In genomic region chr5:115627295-115627825, GRCh38 we compare ENCODE assay signal across 17 cellular contexts. TPM values are rescaled to one million over a fixed set of nuclear protein-coding genes. Genes with fewer than 3 reads are reported as not detected.
DNase-seq lines count a peak whose midpoint lies in the region; ATAC-seq and TF ChIP-seq lines count a peak whose summit lies in the region.
"Had no signal": no experiment of that assay in that cellular context is flagged by ENCODE, and none has a peak within 500 bp of the region (broad histone marks: within the 10 kb centered on the region; RNA-seq: fewer than 3 reads in every experiment).

No MANE protein-coding gene starts in this region.

- peak overlapping the region; percentile 16 for H3K4me3 Mint-ChIP-seq in activated naive CD4-positive, alpha-beta T cell treated with anti-CD3 and anti-CD28 coated beads, Interleukin-2, amount 50 U/mL, for 24 hours
- peak overlapping the region; percentile 14 to 48 for H3K4me3 Mint-ChIP-seq in stimulated activated naive CD8-positive, alpha-beta T cell treated with anti-CD3 and anti-CD28 coated beads, Interleukin-15, amount 100 ng/mL, for 72 hours

- ATAC-seq in activated naive CD4-positive, alpha-beta T cell treated with anti-CD3 and anti-CD28 coated beads, Interleukin-2, amount 50 U/mL, for 72 hours = no peak
- ATAC-seq in stimulated activated naive CD8-positive, alpha-beta T cell treated with anti-CD3 and anti-CD28 coated beads, Interleukin-15, amount 100 ng/mL, for 72 hours = no peak
- ATAC-seq in GM18520 (IDR thresholded peaks at IDR 0.05; ENCODE audit: unreplicated experiment) = no peak
- ATAC-seq: upper lobe of right lung had no signal

- H3K9me3 Mint-ChIP-seq in activated naive CD4-positive, alpha-beta T cell treated with anti-CD3 and anti-CD28 coated beads, Interleukin-2, amount 50 U/mL, for 24 hours = no peaks in the 10 kb centered on the region
- no peaks in the 10 kb centered on the region for H3K9me3 Mint-ChIP-seq in activated naive CD4-positive, alpha-beta T cell treated with anti-CD3 and anti-CD28 coated beads, Interleukin-2, amount 50 U/mL, for 72 hours
- no peaks in the 10 kb centered on the region for H3K9me3 Mint-ChIP-seq in stimulated activated naive CD8-positive, alpha-beta T cell treated with anti-CD3 and anti-CD28 coated beads, Interleukin-15, amount 100 ng/mL, for 72 hours
- H3K9me3 Mint-ChIP-seq: memory B cell had no signal

- TF ChIP-seq POLR2A in erythroblast (IDR thresholded peaks at IDR 0.05; ENCODE audit: low read length) = no peak

- H3K27me3 Mint-ChIP-seq in activated naive CD4-positive, alpha-beta T cell treated with anti-CD3 and anti-CD28 coated beads, Interleukin-2, amount 50 U/mL, for 24 hours = no peaks in the 10 kb centered on the region
- H3K27me3 Mint-ChIP-seq in stimulated activated naive CD8-positive, alpha-beta T cell treated with anti-CD3 and anti-CD28 coated beads, Interleukin-15, amount 100 ng/mL, for 72 hours = peaks cover 6% of the 10 kb centered on the region

- peaks cover 20% of the 10 kb centered on the region for H3K4me1 Mint-ChIP-seq in activated naive CD4-positive, alpha-beta T cell treated with anti-CD3 and anti-CD28 coated beads, Interleukin-2, amount 50 U/mL, for 24 hours
- H3K4me1 Mint-ChIP-seq in stimulated activated naive CD8-positive, alpha-beta T cell treated with anti-CD3 and anti-CD28 coated beads, Interleukin-15, amount 100 ng/mL, for 72 hours = peaks cover 8% of the 10 kb centered on the region

- no peak overlapping the region for H3K27ac Mint-ChIP-seq in activated naive CD4-positive, alpha-beta T cell treated with anti-CD3 and anti-CD28 coated beads, Interleukin-2, amount 50 U/mL, for 24 hours
- H3K27ac Mint-ChIP-seq in activated naive CD4-positive, alpha-beta T cell treated with anti-CD3 and anti-CD28 coated beads, Interleukin-2, amount 50 U/mL, for 72 hours = no peak overlapping the region
- no peak overlapping the region for H3K27ac Mint-ChIP-seq in stimulated activated naive CD8-positive, alpha-beta T cell treated with anti-CD3 and anti-CD28 coated beads, Interleukin-15, amount 100 ng/mL, for 72 hours
- H3K27ac Mint-ChIP-seq: memory B cell had no signal

- H3K36me3 Mint-ChIP-seq in activated naive CD4-positive, alpha-beta T cell treated with anti-CD3 and anti-CD28 coated beads, Interleukin-2, amount 50 U/mL, for 24 hours = no peaks in the 10 kb centered on the region
- H3K36me3 Mint-ChIP-seq in activated naive CD4-positive, alpha-beta T cell treated with anti-CD3 and anti-CD28 coated beads, Interleukin-2, amount 50 U/mL, for 72 hours = peaks cover 0 to 3% of the 10 kb centered on the region in 2 donors
- H3K36me3 Mint-ChIP-seq: memory B cell had no signal

- DNase-seq in activated naive CD4-positive, alpha-beta T cell treated with anti-CD3 and anti-CD28 coated beads, Interleukin-2, amount 50 U/mL, for 72 hours (ENCODE audit: low spot score in 2 of 2) = no peak
- DNase-seq in NAMALWA (ENCODE audit: low spot score) (peak; percentile 11), erythroblast (lab: John Stamatoyannopoulos, UW) (peak; percentile 20 to 23), NCI-H146 (lab: John Stamatoyannopoulos, UW) (no peak)
- DNase-seq in stimulated activated naive CD8-positive, alpha-beta T cell treated with anti-CD3 and anti-CD28 coated beads, Interleukin-15, amount 100 ng/mL, for 72 hours = no peak
- no peak for DNase-seq in central memory CD4-positive, alpha-beta T cell
- DNase-seq: activated CD8-positive, alpha-beta memory T cell treated with anti-CD3 and anti-CD28 coated beads for 24 hours; activated gamma-delta T cell treated with Interleukin-2 at 50 U/mL for 16 hours; NCI-H187; NCI-H446; nucleus accumbens; SK-N-SH; stimulated activated CD4-positive, alpha-beta T cell treated with anti-CD3 and anti-CD28 coated beads, Interleukin-4, amount 100 ng/mL, for 4 hours; upper lobe of right lung had no signal

RNA-seq across cellular contexts. Expression of gene TMED7, which starts 1.5 kb away (rescaled TPM):
- total RNA-seq in activated naive CD4-positive, alpha-beta T cell treated with anti-CD3 and anti-CD28 coated beads, Interleukin-2, amount 50 U/mL, for 72 hours = 10 to 100 TPM; 33.1 to 38.4 TPM

RNA-seq across cellular contexts. Expression of gene TICAM2, which starts 25.1 kb away (rescaled TPM):
- under 1 TPM; 0.66 to 0.91 TPM for total RNA-seq in activated naive CD4-positive, alpha-beta T cell treated with anti-CD3 and anti-CD28 coated beads, Interleukin-2, amount 50 U/mL, for 72 hours

Comparison
In these comparisons a context has a peak if more than half of its experiments do, and no peak if none do; other contexts are left out.
1. DNase-seq: peak in NAMALWA (single experiment) and erythroblast (2 of 2); none in activated naive CD4-positive, alpha-beta T cell treated with anti-CD3 and anti-CD28 coated beads, Interleukin-2, amount 50 U/mL, for 72 hours (0 of 2), stimulated activated naive CD8-positive, alpha-beta T cell treated with anti-CD3 and anti-CD28 coated beads, Interleukin-15, amount 100 ng/mL, for 72 hours (0 of 2), NCI-H146 (single experiment) and central memory CD4-positive, alpha-beta T cell (single experiment).